1 cellular context compared by ENCODE assay signal in genomic region chr3:53566450-53567145, GRCh38.
TF ChIP-seq lines count a peak whose summit lies in the region.

No MANE protein-coding gene starts in this region.

TF ChIP-seq in WTC11, 78 proteins besides CTCF, POLR2A, EP300 and RAD21 (continued from another document):
- TF ChIP-seq PRDM15 (CRISPR knock-in tag; IDR thresholded peaks at IDR 0.05) (no peak), FOXP4 (CRISPR knock-in tag; IDR thresholded peaks at IDR 0.05) (no peak), STAT6 (CRISPR knock-in tag; conservative IDR thresholded peaks at IDR 0.05; ENCODE audit: low read depth) (no peak)
